In genomic region chr11:46362146-46363030, GRCh38 we compare ENCODE assay signal across 8 cellular contexts. TPM values are rescaled to one million over a fixed set of nuclear protein-coding genes. Genes with fewer than 3 reads are reported as not detected.
DNase-seq lines count a peak whose midpoint lies in the region; ATAC-seq, FAIRE-seq and TF ChIP-seq lines count a peak whose summit lies in the region.

No MANE protein-coding gene starts in this region.

- TF ChIP-seq CTCF in GM23338 (conservative IDR thresholded peaks at IDR 0.05; ENCODE audit: low read depth in 2 of 2) = no peak
- no peak for TF ChIP-seq CTCF in activated CD8-positive, alpha-beta T cell treated with anti-CD3 and anti-CD28 coated beads for 36 hours (IDR thresholded peaks at IDR 0.05)
- TF ChIP-seq CTCF in left ventricle myocardium inferior (IDR thresholded peaks at IDR 0.05; ENCODE audit: borderline replicate concordance) = no peak
- no peak for TF ChIP-seq CTCF in spleen (IDR thresholded peaks at IDR 0.05 in 8 of 11, conservative IDR thresholded peaks at IDR 0.05 in 3 of 11)

- no peak overlapping the region for H3K4me2 ChIP-seq in GM23338

- no peak for TF ChIP-seq POLR2A in spleen (IDR thresholded peaks at IDR 0.05)

- no peak overlapping the region for H3K4me3 ChIP-seq in GM23338
- H3K4me3 ChIP-seq in left ventricle myocardium inferior = peak overlapping the region; percentile 67
- peak overlapping the region in 6 of 8 donors; percentile 30 to 68 (median 38) for H3K4me3 ChIP-seq in spleen

- 0 out of 2 replicates have a peak, but pooled peaks cover 6% of the 10 kb centered on the region for H3F3A ChIP-seq in GM23338 (replicated peaks; ENCODE audit: low read depth)

- CTCF ChIA-PET in activated CD8-positive, alpha-beta T cell treated with anti-CD3 and anti-CD28 coated beads for 36 hours (lab: Charles Lee) = interaction anchor here (1.9 to 17.8 kb wide), 3 partner anchors 11 to 123 kb away, joined by 6 to 480 read pairs (median 13); partner anchors contain the start of gene DGKZ

- no peak for ATAC-seq in GM23338
- ATAC-seq in activated CD8-positive, alpha-beta T cell treated with anti-CD3 and anti-CD28 coated beads for 36 hours = no peak

- H3K9me2 ChIP-seq in GM23338 (ENCODE audit: insufficient read depth) = no peaks in the 10 kb centered on the region

- H2AFZ ChIP-seq in GM23338 = no peak overlapping the region

- DNase-seq in GM23338 (ENCODE audit: low spot score) = no peak
- no peak for DNase-seq in activated CD8-positive, alpha-beta T cell treated with anti-CD3 and anti-CD28 coated beads for 36 hours
- peak; percentile 19 for DNase-seq in left ventricle myocardium inferior
- DNase-seq in spleen = peak; percentile 83
- DNase-seq in frontal cortex (ENCODE audit: low spot score in 2 of 2) = no peak
- DNase-seq in kidney tubule cell (ENCODE audit: low spot score) = no peak
- DNase-seq in ecto neural progenitor cell (ENCODE audit: low spot score) = no peak
- DNase-seq in NCI-H2196 (lab: John Stamatoyannopoulos, UW; ENCODE audit: unreplicated experiment) = no peak

- no peaks in the 10 kb centered on the region for H3K27me3 ChIP-seq in GM23338 (ENCODE audit: insufficient read depth)
- H3K27me3 ChIP-seq in left ventricle myocardium inferior (ENCODE audit: low read depth) = no peaks in the 10 kb centered on the region
- no peaks in the 10 kb centered on the region for H3K27me3 ChIP-seq in spleen (replicated peaks in 1 of 7)

- peaks cover 42% of the 10 kb centered on the region for H3K4me1 Mint-ChIP-seq in GM23338
- H3K4me1 Mint-ChIP-seq in activated CD8-positive, alpha-beta T cell treated with anti-CD3 and anti-CD28 coated beads for 36 hours (ENCODE audit: low read depth) = peaks cover 57% of the 10 kb centered on the region

- peaks cover 53% of the 10 kb centered on the region for H3K79me2 ChIP-seq in GM23338 (replicated peaks; ENCODE audit: insufficient read depth)

- no peak overlapping the region for H3K4me3 Mint-ChIP-seq in GM23338
- peak overlapping the region; percentile 74 for H3K4me3 Mint-ChIP-seq in activated CD8-positive, alpha-beta T cell treated with anti-CD3 and anti-CD28 coated beads for 36 hours

- peaks cover 7% of the 10 kb centered on the region for H3K27me3 Mint-ChIP-seq in GM23338 (ENCODE audit: insufficient read depth, low read depth, poor library complexity)
- H3K27me3 Mint-ChIP-seq in activated CD8-positive, alpha-beta T cell treated with anti-CD3 and anti-CD28 coated beads for 36 hours = no peaks in the 10 kb centered on the region

- H3K27ac Mint-ChIP-seq in GM23338 = peak overlapping the region; percentile 66
- H3K27ac Mint-ChIP-seq in activated CD8-positive, alpha-beta T cell treated with anti-CD3 and anti-CD28 coated beads for 36 hours = peak overlapping the region; percentile 95

- H3K9me3 ChIP-seq in left ventricle myocardium inferior (replicated peaks) = no peaks in the 10 kb centered on the region
- no peaks in the 10 kb centered on the region for H3K9me3 ChIP-seq in spleen

- peaks cover 19% of the 10 kb centered on the region; the same call in 1 of the 2 replicates for H3K4me1 ChIP-seq in GM23338 (ENCODE audit: insufficient read depth)
- H3K4me1 ChIP-seq in left ventricle myocardium inferior = peaks cover 85% of the 10 kb centered on the region
- H3K4me1 ChIP-seq in spleen = peaks cover 44 to 100% (median 70%) of the 10 kb centered on the region in 6 donors

- H3K36me3 ChIP-seq in GM23338 (ENCODE audit: insufficient read depth) = no peaks in the 10 kb centered on the region
- H3K36me3 ChIP-seq in left ventricle myocardium inferior = peaks cover 5% of the 10 kb centered on the region
- H3K36me3 ChIP-seq in spleen = peaks cover 0 to 39% (median 2%) of the 10 kb centered on the region in 6 donors

- WGBS in spleen, 5 donors = 49 to 61% (median 53%) methylated on average over 17 to 20 of the region's 20 CpGs

- POLR2A ChIA-PET in activated CD8-positive, alpha-beta T cell treated with anti-CD3 and anti-CD28 coated beads for 36 hours (lab: Charles Lee) = interaction anchor here (10.2 kb wide), 1 partner anchor 12 kb away, joined by 135 read pairs; the partner anchor contains the start of gene DGKZ

- no peaks in the 10 kb centered on the region for H3K9me3 Mint-ChIP-seq in GM23338
- no peaks in the 10 kb centered on the region for H3K9me3 Mint-ChIP-seq in activated CD8-positive, alpha-beta T cell treated with anti-CD3 and anti-CD28 coated beads for 36 hours

- intact Hi-C loops in activated CD8-positive, alpha-beta T cell treated with anti-CD3 and anti-CD28 coated beads for 36 hours (cut with micrococcal nuclease) = no loop called here
- intact Hi-C loops in left ventricle myocardium inferior (cut with micrococcal nuclease) (no loop called here), spleen (cut with DNase I; ENCODE audit: low total_unique reads) (no loop called here)

- no peak for FAIRE-seq in frontal cortex (lab: Jason Lieb, UNC)

- H4K20me1 ChIP-seq in GM23338 (replicated peaks; ENCODE audit: insufficient read depth) = peaks cover 19% of the 10 kb centered on the region

- H3K36me3 Mint-ChIP-seq in GM23338 (ENCODE audit: low read depth) = peaks cover 3% of the 10 kb centered on the region; the same call in 2 of the 3 replicates
- H3K36me3 Mint-ChIP-seq in activated CD8-positive, alpha-beta T cell treated with anti-CD3 and anti-CD28 coated beads for 36 hours (ENCODE audit: low read depth) = no peaks in the 10 kb centered on the region

- H3K27ac ChIP-seq in GM23338 (ENCODE audit: low read depth) (0 out of 2 replicates have a peak overlapping the region, but pooled peaks have one; percentile 69), left ventricle myocardium inferior (replicated peaks) (peak overlapping the region; percentile 94), spleen (peak overlapping the region; percentile 77 to 94 (median 90))

TF ChIP-seq in GM23338, 12 proteins besides CTCF, POLR2A, EP300 and RAD21 (continues in another document):
- no peak for TF ChIP-seq ETS1 (IDR thresholded peaks at IDR 0.05)
- no peak for TF ChIP-seq REST (IDR thresholded peaks at IDR 0.05; ENCODE audit: unreplicated experiment)
- no peak for TF ChIP-seq STAT1 (IDR thresholded peaks at IDR 0.05; ENCODE audit: unreplicated experiment)
- no peak for TF ChIP-seq EZH2phosphoT487 (IDR thresholded peaks at IDR 0.05; ENCODE audit: unreplicated experiment)
- no peak for TF ChIP-seq CREB1 (CRISPR knock-in tag; IDR thresholded peaks at IDR 0.05; ENCODE audit: low read depth)
- no peak for TF ChIP-seq EZH2 (IDR thresholded peaks at IDR 0.05; ENCODE audit: low read depth, unreplicated experiment)
- TF ChIP-seq POLR2AphosphoS5 (IDR thresholded peaks at IDR 0.05; ENCODE audit: low read depth) = no peak

RNA-seq across cellular contexts. Expression of gene DGKZ, which starts 15.1 kb away (rescaled TPM):
- total RNA-seq in GM23338 (2014; rRNA removed; shearing (Covaris generic)) = 148 and 170 TPM in 2 replicates
- polyA plus RNA-seq in GM23338 (2016; fragmentation: Nextera tagmentation; extraction: Ambion mirVana) = 45.1 and 45.7 TPM in 2 replicates
- 10 to 100 TPM; 94.4 to 94.9 TPM for total RNA-seq in activated CD8-positive, alpha-beta T cell treated with anti-CD3 and anti-CD28 coated beads for 36 hours
- 77.1 TPM for total RNA-seq in left ventricle myocardium inferior
- 100 to 1,000 TPM in 5 of 7 donors, 10 to 100 TPM in 2; 86.0 to 136 (median 106) TPM for total RNA-seq in spleen
- 10 to 100 TPM; 44.2 to 89.0 (median 60.9) TPM for polyA plus RNA-seq in spleen
- total RNA-seq in frontal cortex = 43.2 TPM

RNA-seq across cellular contexts. Expression of gene MDK, which starts 19.1 kb away (rescaled TPM):
- total RNA-seq in GM23338 (2014; rRNA removed; shearing (Covaris generic)) = 388 and 438 TPM in 2 replicates
- 451 and 477 TPM in 2 replicates for polyA plus RNA-seq in GM23338 (2016; fragmentation: Nextera tagmentation; extraction: Ambion mirVana)
- total RNA-seq in activated CD8-positive, alpha-beta T cell treated with anti-CD3 and anti-CD28 coated beads for 36 hours = 1 to 10 TPM; 4.2 to 4.9 TPM
- total RNA-seq in left ventricle myocardium inferior = 5.4 TPM
- 10 to 100 TPM; 22.6 to 52.8 (median 36.8) TPM for total RNA-seq in spleen
- polyA plus RNA-seq in spleen = 10 to 100 TPM; 16.2 to 26.6 (median 22.3) TPM
- 11.4 TPM for total RNA-seq in frontal cortex

RNA-seq across cellular contexts. Expression of gene CHRM4, which starts 29.2 kb away (rescaled TPM):
- 0.93 and 0.97 TPM in 2 replicates for total RNA-seq in GM23338 (2014; rRNA removed; shearing (Covaris generic))
- polyA plus RNA-seq in GM23338 (2016; fragmentation: Nextera tagmentation; extraction: Ambion mirVana) = not detected in 2 replicates
- not detected for total RNA-seq in activated CD8-positive, alpha-beta T cell treated with anti-CD3 and anti-CD28 coated beads for 36 hours
- not detected for total RNA-seq in left ventricle myocardium inferior
- total RNA-seq in spleen = 10 to 100 TPM in 3 of 7 donors, 1 to 10 TPM in 4; 2.3 to 34.1 (median 8.5) TPM
- polyA plus RNA-seq in spleen = 1 to 10 TPM in 1 of 3 donors, under 1 TPM in 2; 0.06 to 2.0 (median 0.20) TPM
- total RNA-seq in frontal cortex = 6.1 TPM

Comparison
In these comparisons a context has a peak if more than half of its experiments do, and no peak if none do; other contexts are left out.
1. DNase-seq: peak in left ventricle myocardium inferior (single experiment) and spleen (single experiment); none in GM23338 (single experiment), activated CD8-positive, alpha-beta T cell treated with anti-CD3 and anti-CD28 coated beads for 36 hours (single experiment), frontal cortex (0 of 2), kidney tubule cell (single experiment), ecto neural progenitor cell (single experiment) and NCI-H2196 (single experiment).
2. Peak in every context shown above with its lines, with median percentiles within 50 percentile points of each other: H3K27ac ChIP-seq.